ENCODE assay signal across 13 cellular contexts in genomic region chr9:74824654-74825053, GRCh38.
DNase-seq lines count a peak whose midpoint lies in the region; ATAC-seq, FAIRE-seq and TF ChIP-seq lines count a peak whose summit lies in the region.
"Had no signal": no experiment of that assay in that cellular context is flagged by ENCODE, and none has a peak within 500 bp of the region (broad histone marks: within the 10 kb centered on the region; RNA-seq: fewer than 3 reads in every experiment).

No MANE protein-coding gene starts in this region.

- H3K4me3 Mint-ChIP-seq in MCF 10A (ENCODE audit: unreplicated experiment): no peak overlapping the region
- H3K4me3 Mint-ChIP-seq: activated CD8-positive, alpha-beta memory T cell treated with anti-CD3 and anti-CD28 coated beads, Interleukin-2, amount 10 ng/mL, durations not matched to agents 7 days and 5 days; activated naive CD8-positive, alpha-beta T cell had no signal

- H3K27me3 ChIP-seq in liver (ENCODE audit: control insufficient read depth in 4 of 4, insufficient read depth in 4 of 4, low read length in 3 of 4) (no peaks in the 10 kb centered on the region), HepG2 (ENCODE audit: control insufficient read depth in 1 of 2, insufficient read depth in 2 of 2, low read length in 2 of 2) (no peaks in the 10 kb centered on the region)
- H3K27me3 ChIP-seq: upper lobe of right lung had no signal

- H3K27ac ChIP-seq in liver (ENCODE audit: low read depth in 1 of 2, low read length in 2 of 2): no peak overlapping the region
- no peak overlapping the region for H3K27ac ChIP-seq in HepG2 (ENCODE audit: extremely low read length, insufficient read depth, low read length)
- H3K27ac ChIP-seq: upper lobe of right lung had no signal

- ATAC-seq in HepG2 (no peak), GM18867 (IDR thresholded peaks at IDR 0.05; ENCODE audit: unreplicated experiment) (no peak), HG03139 (IDR thresholded peaks at IDR 0.05; ENCODE audit: unreplicated experiment) (no peak), GM18873 (IDR thresholded peaks at IDR 0.05; ENCODE audit: low FRiP score, unreplicated experiment) (no peak)
- ATAC-seq: activated CD8-positive, alpha-beta memory T cell treated with anti-CD3 and anti-CD28 coated beads, Interleukin-2, amount 10 ng/mL, durations not matched to agents 7 days and 5 days; upper lobe of right lung had no signal

- TF ChIP-seq POLR2A in HepG2 (IDR thresholded peaks at IDR 0.05; ENCODE audit: insufficient read depth in 1 of 2, low read depth in 2 of 2, low read length in 2 of 2): no peak

- no TSS peak for BruUV-seq in HepG2 (replicated peaks; lab: Mats Ljungman, UMichigan)
- no TSS peak for BruUV-seq in MCF 10A (replicated peaks; lab: Mats Ljungman, UMichigan)

- no peaks in the 10 kb centered on the region for H3K79me2 ChIP-seq in HepG2 (ENCODE audit: insufficient read depth, low read length)

- H3K4me1 Mint-ChIP-seq in MCF 10A (ENCODE audit: insufficient read depth, unreplicated experiment): no peaks in the 10 kb centered on the region
- H3K4me1 Mint-ChIP-seq: activated CD8-positive, alpha-beta memory T cell treated with anti-CD3 and anti-CD28 coated beads, Interleukin-2, amount 10 ng/mL, durations not matched to agents 7 days and 5 days had no signal

- DNase-seq in HepG2 (ENCODE audit: low spot score) (no peak), MCF 10A (ENCODE audit: unreplicated experiment) (peak; percentile 97), inferior parietal cortex (ENCODE audit: extremely low spot score) (peak; percentile 27)
- DNase-seq in stimulated activated naive CD4-positive, alpha-beta T cell treated with Interleukin-2 at 50 U/mL for 16 hours (lab: John Stamatoyannopoulos, UW): no peak
- DNase-seq: activated CD8-positive, alpha-beta memory T cell treated with anti-CD3 and anti-CD28 coated beads, Interleukin-2, amount 10 ng/mL, durations not matched to agents 7 days and 5 days; Kasumi-1; upper lobe of right lung had no signal

- H3K9me3 ChIP-seq in liver (ENCODE audit: control insufficient read depth in 4 of 4, low read length in 3 of 4): no peaks in the 10 kb centered on the region
- H3K9me3 ChIP-seq in HepG2 (ENCODE audit: low read length): no peaks in the 10 kb centered on the region
- H3K9me3 ChIP-seq: upper lobe of right lung had no signal

- peaks cover 6% of the 10 kb centered on the region for H3K9me3 Mint-ChIP-seq in MCF 10A (ENCODE audit: unreplicated experiment)

- in situ Hi-C loops in HepG2 (cut with HindIII; ENCODE audit: extremely low pct_ligation_motif_present, low pct_unique_long_range_greater_than_20kb): no loop called here

- TF ChIP-seq EP300 in HepG2 (IDR thresholded peaks at IDR 0.05; ENCODE audit: low read depth in 2 of 2, low read length in 2 of 2) (no peak), HepG2 (CRISPR knock-in tag; IDR thresholded peaks at IDR 0.05; ENCODE audit: borderline replicate concordance) (no peak)

- no peaks in the 10 kb centered on the region for H3K27me3 Mint-ChIP-seq in MCF 10A (ENCODE audit: insufficient read depth, unreplicated experiment)

- TF ChIP-seq CTCF in liver (IDR thresholded peaks at IDR 0.05; ENCODE audit: low read depth, low read length, missing input control) (no peak), HepG2 (CRISPR knock-in tag; IDR thresholded peaks at IDR 0.05) (no peak), MCF 10A (IDR thresholded peaks at IDR 0.05; ENCODE audit: unreplicated experiment) (no peak)

- 62% methylated on average over 1 of the region's 1 CpG for WGBS in liver
- 92% methylated on average over 1 of the region's 1 CpG for WGBS in HepG2 (ENCODE audit: low lambda C conversion rate)

- intact Hi-C loops in HepG2 (cut with micrococcal nuclease; ENCODE audit: unreplicated experiment) (no loop called here), MCF 10A (cut with micrococcal nuclease) (no loop called here)

- H3K27ac Mint-ChIP-seq in MCF 10A (ENCODE audit: low read depth, unreplicated experiment): no peak overlapping the region
- H3K27ac Mint-ChIP-seq: activated CD8-positive, alpha-beta memory T cell treated with anti-CD3 and anti-CD28 coated beads, Interleukin-2, amount 10 ng/mL, durations not matched to agents 7 days and 5 days; activated naive CD8-positive, alpha-beta T cell had no signal

- H4K20me1 ChIP-seq in HepG2 (ENCODE audit: insufficient read depth, low read length): no peaks in the 10 kb centered on the region

- peaks cover 5% of the 10 kb centered on the region for H3K36me3 Mint-ChIP-seq in MCF 10A (ENCODE audit: insufficient read depth, unreplicated experiment)
- H3K36me3 Mint-ChIP-seq: activated CD8-positive, alpha-beta memory T cell treated with anti-CD3 and anti-CD28 coated beads, Interleukin-2, amount 10 ng/mL, durations not matched to agents 7 days and 5 days; activated naive CD8-positive, alpha-beta T cell had no signal

- no peak for FAIRE-seq in HepG2 (lab: Jason Lieb, UNC)
- FAIRE-seq: GM12892 had no signal

- H3K4me2 ChIP-seq in HepG2 (ENCODE audit: low read depth, low read length): no peak overlapping the region

- H2AFZ ChIP-seq in HepG2 (ENCODE audit: low read length): no peak overlapping the region

- POLR2A ChIA-PET in HepG2 (lab: Yijun Ruan, JAX) (no interaction called here), MCF 10A (lab: Yijun Ruan, JAX) (interaction anchor here (0.7 to 1.2 kb wide), 4 partner anchors 46 to 264 kb away, joined by 3 to 4 read pairs (median 3); partner anchors contain the start of genes NMRK1 and OSTF1)

- CTCF ChIA-PET in HepG2 (lab: Yijun Ruan, JAX; ENCODE audit: low intra/inter-chr PET ratio, low total read pairs) (no interaction called here), MCF 10A (lab: Yijun Ruan, JAX) (interaction anchor here (0.6 to 1.0 kb wide), 3 partner anchors 54 to 178 kb away, joined by 3 to 6 read pairs (median 4); no protein-coding TSS in a partner anchor)

- H3K4me1 ChIP-seq in liver (ENCODE audit: control insufficient read depth in 4 of 4, insufficient read depth in 4 of 4, low read length in 3 of 4) (no peaks in the 10 kb centered on the region), HepG2 (ENCODE audit: insufficient read depth, low read length) (no peaks in the 10 kb centered on the region)
- H3K4me1 ChIP-seq: upper lobe of right lung had no signal

- H3K4me3 ChIP-seq in liver (ENCODE audit: low read depth in 1 of 3, low read length in 3 of 3) (no peak overlapping the region), HepG2 (replicated peaks in 1 of 3; ENCODE audit: insufficient read depth in 1 of 3, low read depth in 2 of 3, low read length in 3 of 3) (no peak overlapping the region)
- H3K4me3 ChIP-seq: upper lobe of right lung had no signal

- H3K36me3 ChIP-seq in liver (ENCODE audit: control insufficient read depth in 4 of 4, insufficient read depth in 3 of 4, low read depth in 1 of 4, low read length in 3 of 4): no peaks in the 10 kb centered on the region
- H3K36me3 ChIP-seq in HepG2 (replicated peaks in 1 of 2; ENCODE audit: control insufficient read depth in 1 of 2, insufficient read depth in 2 of 2, low read length in 2 of 2): no peaks in the 10 kb centered on the region
- H3K36me3 ChIP-seq: upper lobe of right lung had no signal

- TF ChIP-seq RAD21 in liver (IDR thresholded peaks at IDR 0.05) (no peak), HepG2 (CRISPR knock-in tag; IDR thresholded peaks at IDR 0.05) (no peak)

- H3K9ac ChIP-seq in liver (ENCODE audit: low read depth in 1 of 2, low read length in 2 of 2) (no peak overlapping the region), HepG2 (ENCODE audit: insufficient read depth, low read depth, low read length) (no peak overlapping the region)

TF ChIP-seq in liver, 16 proteins besides CTCF, POLR2A, EP300 and RAD21:
- no peak for TF ChIP-seq FOXA1 (IDR thresholded peaks at IDR 0.05)
- peak; percentile 22 for TF ChIP-seq NR2F2 (IDR thresholded peaks at IDR 0.05)

TF ChIP-seq in HepG2, 621 proteins besides CTCF, POLR2A, EP300 and RAD21:
- TF ChIP-seq DMAP1 (CRISPR knock-in tag; IDR thresholded peaks at IDR 0.05) (no peak), FOXA3 (CRISPR knock-in tag; IDR thresholded peaks at IDR 0.05) (no peak), BRF2 (CRISPR knock-in tag; IDR thresholded peaks at IDR 0.05) (no peak), HOXD1 (CRISPR knock-in tag; IDR thresholded peaks at IDR 0.05) (no peak), ZNF703 (CRISPR knock-in tag; IDR thresholded peaks at IDR 0.05; ENCODE audit: borderline replicate concordance) (no peak)
- TF ChIP-seq, protein P1, sequence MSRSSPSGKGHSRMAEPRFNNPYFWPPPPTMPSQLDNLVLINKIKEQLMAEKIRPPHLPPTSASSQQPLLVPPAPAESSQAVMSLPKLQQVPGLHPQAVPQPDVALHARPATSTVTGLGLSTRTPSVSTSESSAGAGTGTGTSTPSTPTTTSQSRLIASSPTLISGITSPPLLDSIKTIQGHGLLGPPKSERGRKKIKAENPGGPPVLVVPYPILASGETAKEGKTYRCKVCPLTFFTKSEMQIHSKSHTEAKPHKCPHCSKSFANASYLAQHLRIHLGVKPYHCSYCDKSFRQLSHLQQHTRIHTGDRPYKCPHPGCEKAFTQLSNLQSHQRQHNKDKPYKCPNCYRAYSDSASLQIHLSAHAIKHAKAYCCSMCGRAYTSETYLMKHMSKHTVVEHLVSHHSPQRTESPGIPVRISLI (CRISPR knock-in tag; IDR thresholded peaks at IDR 0.05; ENCODE audit: borderline replicate concordance): no peak

Comparison
In these comparisons a context has a peak if more than half of its experiments do, and no peak if none do; other contexts are left out.
1. DNase-seq: peak in MCF 10A (single experiment) and inferior parietal cortex (single experiment); none in HepG2 (single experiment) and stimulated activated naive CD4-positive, alpha-beta T cell treated with Interleukin-2 at 50 U/mL for 16 hours (single experiment).